1 cellular context compared by ENCODE assay signal in genomic region chr13:20441879-20442278, GRCh38.
TF ChIP-seq lines count a peak whose summit lies in the region.

No MANE protein-coding gene starts in this region.

TF ChIP-seq in GM12878, 131 proteins besides CTCF, POLR2A, EP300 and RAD21 (continued from another document):
- TF ChIP-seq BCL3 (IDR thresholded peaks at IDR 0.05; ENCODE audit: borderline replicate concordance, insufficient read depth, low read depth, low read length, poor library complexity, severe bottlenecking): no peak
- TF ChIP-seq JUNB (IDR thresholded peaks at IDR 0.05): peak; percentile 62
- peak; percentile 26; the same call in 1 of the 2 replicates for TF ChIP-seq ATF2 (IDR thresholded peaks at IDR 0.05; ENCODE audit: low read length)
- no peak for TF ChIP-seq HDAC2 (IDR thresholded peaks at IDR 0.05)
- peak; percentile 58; the same call in 1 of the 2 replicates for TF ChIP-seq NFIC (IDR thresholded peaks at IDR 0.05; ENCODE audit: low read depth, low read length)
- TF ChIP-seq BACH1 (IDR thresholded peaks at IDR 0.05; ENCODE audit: borderline replicate concordance): no peak
- TF ChIP-seq RAD51 (IDR thresholded peaks at IDR 0.05): no peak
- TF ChIP-seq SMAD1 (IDR thresholded peaks at IDR 0.05; ENCODE audit: low read depth, partially characterized antibody): no peak
- TF ChIP-seq ZNF217 (IDR thresholded peaks at IDR 0.05): no peak
